Comparison of ENCODE assay signal across 11 cellular contexts in genomic region chr19:49801401-49801888, GRCh38. TPM values are rescaled to one million over a fixed set of nuclear protein-coding genes. Genes with fewer than 3 reads are reported as not detected.
DNase-seq lines count a peak whose midpoint lies in the region; ATAC-seq, FAIRE-seq and TF ChIP-seq lines count a peak whose summit lies in the region.
"Had no signal": no experiment of that assay in that cellular context is flagged by ENCODE, and none has a peak within 500 bp of the region (broad histone marks: within the 10 kb centered on the region; RNA-seq: fewer than 3 reads in every experiment).

No MANE protein-coding gene starts in this region.

- FAIRE-seq in H1 (lab: Jason Lieb, UNC) = no peak

- no peak overlapping the region for H2BK5ac ChIP-seq in H1 (ENCODE audit: low read depth, low read length)

- peaks cover 2% of the 10 kb centered on the region; the same call in 1 of the 2 replicates for H3K23me2 ChIP-seq in H1 (ENCODE audit: low read depth, low read length)

- H2AK5ac ChIP-seq in H1 (ENCODE audit: low read depth, low read length) = no peak overlapping the region

- no peak overlapping the region for H2BK12ac ChIP-seq in H1 (ENCODE audit: low read depth, low read length)

- H3K9me3 ChIP-seq in PC-3 (ENCODE audit: low read length) (no peaks in the 10 kb centered on the region), H1 (ENCODE audit: insufficient read depth in 2 of 2, low read depth in 1 of 2, low read length in 1 of 2) (no peaks in the 10 kb centered on the region), lower lobe of right lung (no peaks in the 10 kb centered on the region), tibial nerve (no peaks in the 10 kb centered on the region)

- peaks cover 3% of the 10 kb centered on the region for H3F3A ChIP-seq in PC-3 (ENCODE audit: low read length, unreplicated experiment)

- H3K23ac ChIP-seq in H1 (ENCODE audit: insufficient read length) = no peak overlapping the region

- peaks cover 2% of the 10 kb centered on the region; the same call in 1 of the 2 replicates for H3K79me1 ChIP-seq in H1 (ENCODE audit: low read depth, low read length)

- H4K91ac ChIP-seq in H1 (replicated peaks; ENCODE audit: insufficient read length, low read length) = no peak overlapping the region

- no peak overlapping the region for H3K14ac ChIP-seq in H1 (ENCODE audit: insufficient read length)

- 89% methylated on average over 21 of the region's 32 CpGs; no CpG with 5 or more reads in 1 of the 2 experiments for WGBS in H1 (ENCODE audit: extremely low coverage in 1 of 2, insufficient coverage in 1 of 2, insufficient read length in 1 of 2, insufficient replicate concordance in 2 of 2, low coverage in 1 of 2, low lambda C conversion rate in 2 of 2, missing lambda C conversion rate in 1 of 2), 2 experiments
- 46 to 81% methylated on average over 10 to 32 of the region's 32 CpGs for whole genome bisulfite sequencing in tibial nerve, 2 donors

- no peak for TF ChIP-seq RAD21 in H1 (IDR thresholded peaks at IDR 0.05 in 1 of 2, conservative IDR thresholded peaks at IDR 0.05 in 1 of 2; ENCODE audit: low read depth in 2 of 2, low read length in 2 of 2)

- H3K27me3 ChIP-seq in PC-3 (ENCODE audit: low read length) (no peaks in the 10 kb centered on the region), H1 (replicated peaks in 1 of 4; ENCODE audit: control insufficient read depth in 3 of 4, extremely low read depth in 1 of 4, insufficient read depth in 3 of 4, low read length in 3 of 4) (no peaks in the 10 kb centered on the region), lower lobe of right lung (ENCODE audit: low read depth) (no peaks in the 10 kb centered on the region), tibial nerve (no peaks in the 10 kb centered on the region)

- no peak overlapping the region for H3K18ac ChIP-seq in H1 (ENCODE audit: extremely low read depth, low read length)

- no peaks in the 10 kb centered on the region for H3K9me2 ChIP-seq in PC-3 (replicated peaks; ENCODE audit: low read length)

- CTCF ChIA-PET in PC-3 (lab: Charles Lee) = no interaction called here
- CTCF ChIA-PET in H1 (lab: Charles Lee; ENCODE audit: partially characterized antibody) = interaction anchor here (0.9 to 2.3 kb wide), 7 partner anchors 9 to 84 kb away, joined by 3 to 12 read pairs (median 4); no protein-coding TSS in a partner anchor

- no peak overlapping the region for H2BK20ac ChIP-seq in H1 (ENCODE audit: low read length)

- no peak overlapping the region for H3K27ac ChIP-seq in PC-3 (ENCODE audit: low read length)
- H3K27ac ChIP-seq in H1 (ENCODE audit: low read depth, low read length) = no peak overlapping the region
- peak overlapping the region; percentile 36 for H3K27ac ChIP-seq in lower lobe of right lung
- H3K27ac ChIP-seq in tibial nerve = peak overlapping the region; percentile 43 to 85 (median 64)

- TF ChIP-seq EP300 in H1 (IDR thresholded peaks at IDR 0.05; ENCODE audit: borderline replicate concordance in 1 of 2, low read depth in 2 of 2, low read length in 2 of 2) (no peak), tibial nerve (IDR thresholded peaks at IDR 0.05) (no peak)

- H3K4me3 ChIP-seq in PC-3 (ENCODE audit: low read length) (no peak overlapping the region), H1 (ENCODE audit: extremely low read depth in 1 of 4, insufficient read depth in 2 of 4, low read depth in 3 of 4, low read length in 4 of 4) (peak overlapping the region in 1 of 4 experiments; percentile 52; a peak in 1 of 8 replicates), lower lobe of right lung (peak overlapping the region; percentile 31), tibial nerve (peak overlapping the region; percentile 18 to 53 (median 32))

- TF ChIP-seq POLR2A in H1 (IDR thresholded peaks at IDR 0.05; ENCODE audit: control extremely low read depth in 1 of 2, low read depth in 2 of 2, low read length in 2 of 2) (no peak), tibial nerve (IDR thresholded peaks at IDR 0.05) (no peak)

- H4K5ac ChIP-seq in H1 (ENCODE audit: insufficient read length, low read depth, low read length) = no peak overlapping the region

- H2AFZ ChIP-seq in PC-3 (ENCODE audit: low read length) (no peak overlapping the region), H1 (ENCODE audit: low read length) (no peak overlapping the region)

- peak overlapping the region; percentile 35; the same call in 1 of the 2 replicates for H4K8ac ChIP-seq in H1 (ENCODE audit: extremely low read depth, insufficient read depth, low read length)

- intact Hi-C loops in PC-3 (cut with micrococcal nuclease) (no loop called here), lower lobe of right lung (cut with DNase I) (no loop called here)

- peaks cover 55% of the 10 kb centered on the region for H3K36me3 ChIP-seq in PC-3 (ENCODE audit: low read depth, low read length)
- H3K36me3 ChIP-seq in H1 (ENCODE audit: control insufficient read depth in 2 of 4, insufficient read depth in 4 of 4, low read length in 3 of 4) = peaks cover 4 to 30% (median 16%) of the 10 kb centered on the region in 4 experiments
- peaks cover 96% of the 10 kb centered on the region for H3K36me3 ChIP-seq in lower lobe of right lung
- H3K36me3 ChIP-seq in tibial nerve = peaks cover 0 to 99% (median 25%) of the 10 kb centered on the region in 3 donors

- no peaks in the 10 kb centered on the region for H3K4me1 ChIP-seq in PC-3 (ENCODE audit: insufficient read depth, low read length)
- peaks cover 4 to 16% (median 6%) of the 10 kb centered on the region in 4 experiments for H3K4me1 ChIP-seq in H1 (replicated peaks in 1 of 4; ENCODE audit: control insufficient read depth in 3 of 4, insufficient read depth in 4 of 4, low read length in 3 of 4)
- H3K4me1 ChIP-seq in lower lobe of right lung = no peaks in the 10 kb centered on the region
- peaks cover 0 to 27% (median 6%) of the 10 kb centered on the region in 4 donors for H3K4me1 ChIP-seq in tibial nerve

- H3K9ac ChIP-seq in PC-3 (ENCODE audit: low read length) (no peak overlapping the region), H1 (replicated peaks in 1 of 4; ENCODE audit: extremely low read depth in 1 of 4, low read depth in 3 of 4, low read length in 3 of 4) (no peak overlapping the region)

- no peak overlapping the region for H2BK15ac ChIP-seq in H1 (ENCODE audit: low read length)

- no peak for TF ChIP-seq CTCF in PC-3 (conservative IDR thresholded peaks at IDR 0.05; ENCODE audit: low read depth, low read length)
- no peak for TF ChIP-seq CTCF in H1 (IDR thresholded peaks at IDR 0.05; ENCODE audit: control extremely low read depth in 1 of 3, insufficient read depth in 1 of 3, low read depth in 1 of 3, low read length in 3 of 3)
- no peak for TF ChIP-seq CTCF in lower lobe of right lung (IDR thresholded peaks at IDR 0.05)
- TF ChIP-seq CTCF in tibial nerve (IDR thresholded peaks at IDR 0.05) = no peak

- H3K56ac ChIP-seq in H1 (replicated peaks; ENCODE audit: insufficient read length, low read depth, low read length) = no peak overlapping the region

- H2BK120ac ChIP-seq in H1 (replicated peaks; ENCODE audit: low read depth, low read length) = no peak overlapping the region

- BruUV-seq in PC-3 (replicated peaks; lab: Mats Ljungman, UMichigan) = TSS peak; percentile 14

- H3K4me2 ChIP-seq in PC-3 (ENCODE audit: low read length) (no peak overlapping the region), H1 (ENCODE audit: insufficient read depth in 1 of 2, low read depth in 2 of 2, low read length in 2 of 2) (peak overlapping the region; percentile 64 to 81; a peak in 2 of 4 replicates)

- H3K4ac ChIP-seq in H1 (replicated peaks; ENCODE audit: insufficient read length, low read depth, low read length) = no peak overlapping the region

- no peaks in the 10 kb centered on the region for H4K20me1 ChIP-seq in PC-3 (ENCODE audit: low read length)
- H4K20me1 ChIP-seq in H1 (replicated peaks in 1 of 2; ENCODE audit: control insufficient read depth in 1 of 2, insufficient read depth in 2 of 2, low read length in 2 of 2) = peaks cover 1 to 10% of the 10 kb centered on the region in 2 experiments

- ATAC-seq in PC-3 (no peak), lower lobe of right lung (no peak)

- DNase-seq in PC-3 = no peak
- DNase-seq in H1 (ENCODE audit: low read depth in 1 of 2, low spot score in 2 of 2) = no peak
- no peak for DNase-seq in lower lobe of right lung
- DNase-seq in tibial nerve (ENCODE audit: low spot score in 2 of 2) = no peak
- no peak for DNase-seq in NCI-H526 (lab: John Stamatoyannopoulos, UW)
- no peak for DNase-seq in stimulated activated CD4-positive, alpha-beta T cell treated with anti-CD3 and anti-CD28 coated beads, Interleukin-15, amount 100 ng/mL, for 24 hours
- no peak for DNase-seq in CD1c-positive myeloid dendritic cell (ENCODE audit: extremely low spot score)
- DNase-seq: activated naive CD8-positive, alpha-beta T cell treated with anti-CD3 and anti-CD28 coated beads, Interleukin-2, amount 10 ng/mL, durations not matched to agents 7 days and 5 days; Calu3; Karpas-422; naive B cell had no signal

- H3K79me2 ChIP-seq in PC-3 (ENCODE audit: low read length) (no peaks in the 10 kb centered on the region), H1 (ENCODE audit: control insufficient read depth in 1 of 2, insufficient read depth in 2 of 2, low read length in 2 of 2) (no peaks in the 10 kb centered on the region)

- POLR2A ChIA-PET in PC-3 (lab: Charles Lee; ENCODE audit: unreplicated experiment) (no interaction called here), H1 (lab: Charles Lee; ENCODE audit: partially characterized antibody) (interaction anchor here (1.2 to 2.6 kb wide), 5 partner anchors 10 to 112 kb away, joined by 3 to 11 read pairs (median 4); partner anchors contain the start of genes ADM5 and FUZ)

RNA-seq across cellular contexts. Expression of gene FUZ, which starts 11.6 kb away (rescaled TPM):
- total RNA-seq in PC-3 (2014; rRNA removed) (9.4 and 10.9 TPM in 2 replicates), lower lobe of right lung (24.0 TPM), tibial nerve (10 to 100 TPM; 19.0 to 31.7 (median 26.8) TPM)
- 33.9 and 34.1 TPM in 2 replicates for total RNA-seq in H1 (2021; fragmentation: NEBNext Ultra II Directional; extraction: Animal tissue kit (Norgen Biotek cat#: 25700))
- polyA plus RNA-seq in H1 (2011; rRNA removed) = 28.4 and 43.8 TPM in 2 replicates
- polyA plus RNA-seq in H1 (2011; cell fraction: cytosol; rRNA removed) = 43.8 TPM
- polyA plus RNA-seq in H1 (2011; cell fraction: nucleus; rRNA removed) = 52.1 TPM
- 32.0 to 45.8 TPM (median 39.3 TPM) in 4 replicates for polyA plus RNA-seq in H1 (2012, experiment 1 of 2)
- 54.2 TPM for polyA plus RNA-seq in H1 (2012, experiment 2 of 2)
- 17.6 TPM for polyA plus RNA-seq in H1 (2013, experiment 1 of 2)
- 17.2 TPM for polyA plus RNA-seq in H1 (2013, experiment 2 of 2)
- 13.3 and 17.7 TPM in 2 replicates for polyA minus RNA-seq in H1 (2011; rRNA and poly(A)+ RNA removed)
- polyA minus RNA-seq in H1 (2011; cell fraction: cytosol; rRNA and poly(A)+ RNA removed) = 18.9 TPM
- polyA minus RNA-seq in H1 (2011; cell fraction: nucleus; rRNA and poly(A)+ RNA removed) = 19.4 TPM

RNA-seq across cellular contexts. Expression of gene MED25, which starts 16.6 kb away (rescaled TPM):
- total RNA-seq in PC-3 (2014; rRNA removed) (47.5 and 54.9 TPM in 2 replicates), lower lobe of right lung (65.8 TPM), tibial nerve (10 to 100 TPM; 26.2 to 54.0 (median 29.4) TPM)
- 71.4 and 73.9 TPM in 2 replicates for total RNA-seq in H1 (2021; fragmentation: NEBNext Ultra II Directional; extraction: Animal tissue kit (Norgen Biotek cat#: 25700))
- polyA plus RNA-seq in H1 (2011; rRNA removed) = 21.6 and 40.4 TPM in 2 replicates
- polyA plus RNA-seq in H1 (2011; cell fraction: cytosol; rRNA removed) = 21.8 TPM
- polyA plus RNA-seq in H1 (2011; cell fraction: nucleus; rRNA removed) = 81.4 TPM
- polyA plus RNA-seq in H1 (2012, experiment 1 of 2) = 52.6 to 80.3 TPM (median 65.6 TPM) in 4 replicates
- 50.2 TPM for polyA plus RNA-seq in H1 (2012, experiment 2 of 2)
- 42.3 TPM for polyA plus RNA-seq in H1 (2013, experiment 1 of 2)
- polyA plus RNA-seq in H1 (2013, experiment 2 of 2) = 40.4 TPM
- polyA minus RNA-seq in H1 (2011; rRNA and poly(A)+ RNA removed) = 28.0 and 50.4 TPM in 2 replicates
- polyA minus RNA-seq in H1 (2011; cell fraction: cytosol; rRNA and poly(A)+ RNA removed) = 34.3 TPM
- polyA minus RNA-seq in H1 (2011; cell fraction: nucleus; rRNA and poly(A)+ RNA removed) = 41.3 TPM

RNA-seq across cellular contexts. Expression of gene AP2A1, which starts 34.6 kb away (rescaled TPM):
- total RNA-seq in PC-3 (2014; rRNA removed) (143 and 159 TPM in 2 replicates), lower lobe of right lung (67.6 TPM), tibial nerve (100 to 1,000 TPM in 2 of 4 donors, 10 to 100 TPM in 2; 92.9 to 117 (median 104) TPM)
- 105 and 109 TPM in 2 replicates for total RNA-seq in H1 (2021; fragmentation: NEBNext Ultra II Directional; extraction: Animal tissue kit (Norgen Biotek cat#: 25700))
- polyA plus RNA-seq in H1 (2011; rRNA removed) = 106 and 157 TPM in 2 replicates
- 101 TPM for polyA plus RNA-seq in H1 (2011; cell fraction: cytosol; rRNA removed)
- 148 TPM for polyA plus RNA-seq in H1 (2011; cell fraction: nucleus; rRNA removed)
- polyA plus RNA-seq in H1 (2012, experiment 1 of 2) = 64.9 to 109 TPM (median 104 TPM) in 4 replicates
- 114 TPM for polyA plus RNA-seq in H1 (2012, experiment 2 of 2)
- polyA plus RNA-seq in H1 (2013, experiment 1 of 2) = 58.6 TPM
- 55.8 TPM for polyA plus RNA-seq in H1 (2013, experiment 2 of 2)
- polyA minus RNA-seq in H1 (2011; rRNA and poly(A)+ RNA removed) = 103 and 108 TPM in 2 replicates
- polyA minus RNA-seq in H1 (2011; cell fraction: cytosol; rRNA and poly(A)+ RNA removed) = 101 TPM
- polyA minus RNA-seq in H1 (2011; cell fraction: nucleus; rRNA and poly(A)+ RNA removed) = 76.4 TPM

RNA-seq across cellular contexts. Expression of gene TSKS, which starts 38.3 kb away (rescaled TPM):
- total RNA-seq in PC-3 (2014; rRNA removed) (not detected in 2 replicates), lower lobe of right lung (1.2 TPM), tibial nerve (1 to 10 TPM; 1.1 to 2.5 (median 1.6) TPM)
- total RNA-seq in H1 (2021; fragmentation: NEBNext Ultra II Directional; extraction: Animal tissue kit (Norgen Biotek cat#: 25700)) = not detected in 2 replicates
- 0.21 and 0.24 TPM in 2 replicates for polyA plus RNA-seq in H1 (2011; rRNA removed)
- 0.39 TPM for polyA plus RNA-seq in H1 (2011; cell fraction: cytosol; rRNA removed)
- 0.17 TPM for polyA plus RNA-seq in H1 (2011; cell fraction: nucleus; rRNA removed)
- polyA plus RNA-seq in H1 (2012, experiment 1 of 2) = 0.23 to 0.47 TPM (median 0.25 TPM) in 3 of 4 replicates, not detected in the other
- not detected for polyA plus RNA-seq in H1 (2012, experiment 2 of 2)
- polyA plus RNA-seq in H1 (2013, experiment 1 of 2) = 0.36 TPM
- polyA plus RNA-seq in H1 (2013, experiment 2 of 2) = 0.20 TPM
- 0.12 TPM in 1 of 2 replicates, not detected in the other for polyA minus RNA-seq in H1 (2011; rRNA and poly(A)+ RNA removed)
- polyA minus RNA-seq in H1 (2011; cell fraction: cytosol; rRNA and poly(A)+ RNA removed) = not detected
- not detected for polyA minus RNA-seq in H1 (2011; cell fraction: nucleus; rRNA and poly(A)+ RNA removed)
- total RNA-seq: Calu3 had no signal

RNA-seq across cellular contexts. Expression of gene PTOV1, which starts 49.5 kb away (rescaled TPM):
- total RNA-seq in PC-3 (2014; rRNA removed) = 138 and 148 TPM in 2 replicates
- total RNA-seq in H1 (2021; fragmentation: NEBNext Ultra II Directional; extraction: Animal tissue kit (Norgen Biotek cat#: 25700)) = 251 and 261 TPM in 2 replicates
- 147 and 213 TPM in 2 replicates for polyA plus RNA-seq in H1 (2011; rRNA removed)
- 136 TPM for polyA plus RNA-seq in H1 (2011; cell fraction: cytosol; rRNA removed)
- 397 TPM for polyA plus RNA-seq in H1 (2011; cell fraction: nucleus; rRNA removed)
- polyA plus RNA-seq in H1 (2012, experiment 1 of 2) = 183 to 286 TPM (median 253 TPM) in 4 replicates
- polyA plus RNA-seq in H1 (2012, experiment 2 of 2) = 215 TPM
- 166 TPM for polyA plus RNA-seq in H1 (2013, experiment 1 of 2)
- 157 TPM for polyA plus RNA-seq in H1 (2013, experiment 2 of 2)
- 82.9 and 117 TPM in 2 replicates for polyA minus RNA-seq in H1 (2011; rRNA and poly(A)+ RNA removed)
- polyA minus RNA-seq in H1 (2011; cell fraction: cytosol; rRNA and poly(A)+ RNA removed) = 124 TPM
- polyA minus RNA-seq in H1 (2011; cell fraction: nucleus; rRNA and poly(A)+ RNA removed) = 139 TPM
- 124 TPM for total RNA-seq in lower lobe of right lung
- 100 to 1,000 TPM in 2 of 4 donors, 10 to 100 TPM in 2; 75.6 to 113 (median 91.9) TPM for total RNA-seq in tibial nerve

Comparison
In these comparisons a context has a peak if more than half of its experiments do, and no peak if none do; other contexts are left out.
1. H3K27ac ChIP-seq: peak in lower lobe of right lung (single experiment) and tibial nerve (4 of 4); none in PC-3 (single experiment) and H1 (single experiment).